Comparison of ENCODE assay signal across 1 cellular context in genomic region chr17:43456661-43457361, GRCh38.
A peak's percentile ranks its signal among the peaks of the same experiment; 100 is the strongest.
TF ChIP-seq lines count a peak whose summit lies in the region.

No MANE protein-coding gene starts in this region.

TF ChIP-seq in HepG2, 621 proteins besides CTCF, POLR2A, EP300 and RAD21 (continued from another document and continues in another):
- TF ChIP-seq ZBTB34 (CRISPR knock-in tag; IDR thresholded peaks at IDR 0.05) (peak; percentile 83; the same call in 1 of the 2 replicates), ZNF232 (CRISPR knock-in tag; IDR thresholded peaks at IDR 0.05; ENCODE audit: borderline replicate concordance) (peak; percentile 62), ZBTB49 (CRISPR knock-in tag; IDR thresholded peaks at IDR 0.05; ENCODE audit: borderline replicate concordance) (no peak), CENPBD1 (CRISPR knock-in tag; IDR thresholded peaks at IDR 0.05; ENCODE audit: borderline replicate concordance, low read depth) (no peak), HNRNPH1 (optimal IDR thresholded peaks at IDR 0.05; ENCODE audit: low read depth, low read length) (no peak), ZSCAN29 (CRISPR knock-in tag; conservative IDR thresholded peaks at IDR 0.05) (peak; percentile 96), ZNF841 (CRISPR knock-in tag; IDR thresholded peaks at IDR 0.05; ENCODE audit: borderline replicate concordance) (no peak), ZNF543 (CRISPR knock-in tag; IDR thresholded peaks at IDR 0.05) (0 out of 2 replicates have a peak, but pooled peaks have one; percentile 78), SNAPC5 (CRISPR knock-in tag; IDR thresholded peaks at IDR 0.05; ENCODE audit: borderline replicate concordance) (0 out of 2 replicates have a peak, but pooled peaks have one; percentile 89), KLF6 (CRISPR knock-in tag; IDR thresholded peaks at IDR 0.05) (peak; percentile 82; the same call in 1 of the 2 replicates), MTA1 (CRISPR knock-in tag; IDR thresholded peaks at IDR 0.05; ENCODE audit: borderline replicate concordance) (peak; percentile 87), FOXA1 (IDR thresholded peaks at IDR 0.05) (peak; percentile 33; the same call in 1 of the 2 replicates), FOXA1 (CRISPR knock-in tag; IDR thresholded peaks at IDR 0.05) (peak; percentile 91), MTF2 (CRISPR knock-in tag; IDR thresholded peaks at IDR 0.05; ENCODE audit: borderline replicate concordance) (no peak), NR1H2 (CRISPR knock-in tag; IDR thresholded peaks at IDR 0.05; ENCODE audit: borderline replicate concordance, low read depth) (no peak), ZNF18 (CRISPR knock-in tag; IDR thresholded peaks at IDR 0.05; ENCODE audit: insufficient replicate concordance) (no peak), ZNF777 (CRISPR knock-in tag; IDR thresholded peaks at IDR 0.05) (no peak), GATAD2A (CRISPR knock-in tag; IDR thresholded peaks at IDR 0.05) (peak; percentile 100), ZNF503 (CRISPR knock-in tag; IDR thresholded peaks at IDR 0.05) (peak; percentile 96), ZNF496 (CRISPR knock-in tag; IDR thresholded peaks at IDR 0.05; ENCODE audit: insufficient replicate concordance) (no peak), DR1 (CRISPR knock-in tag; IDR thresholded peaks at IDR 0.05) (no peak; the same call in 1 of the 2 replicates), IKZF1 (IDR thresholded peaks at IDR 0.05) (no peak), FOXK2 (IDR thresholded peaks at IDR 0.05) (peak; percentile 68), TP53 (CRISPR knock-in tag; conservative IDR thresholded peaks at IDR 0.05) (peak; percentile 94), CEBPZ (IDR thresholded peaks at IDR 0.05; ENCODE audit: low read length) (no peak), GZF1 (CRISPR knock-in tag; IDR thresholded peaks at IDR 0.05) (peak; percentile 71; the same call in 1 of the 2 replicates), NCOA5 (CRISPR knock-in tag; IDR thresholded peaks at IDR 0.05) (no peak), ZBTB44 (CRISPR knock-in tag; IDR thresholded peaks at IDR 0.05) (no peak), RORA (CRISPR knock-in tag; IDR thresholded peaks at IDR 0.05) (0 out of 2 replicates have a peak, but pooled peaks have one; percentile 35), TERF1 (CRISPR knock-in tag; IDR thresholded peaks at IDR 0.05) (no peak), RFX3 (CRISPR knock-in tag; IDR thresholded peaks at IDR 0.05) (no peak), IKZF5 (CRISPR knock-in tag; IDR thresholded peaks at IDR 0.05) (peak; percentile 97), MLLT10 (CRISPR knock-in tag; IDR thresholded peaks at IDR 0.05) (no peak), STAT5B (CRISPR knock-in tag; IDR thresholded peaks at IDR 0.05) (0 out of 2 replicates have a peak, but pooled peaks have one; percentile 17), ZNF251 (CRISPR knock-in tag; IDR thresholded peaks at IDR 0.05) (no peak), TIGD3 (CRISPR knock-in tag; IDR thresholded peaks at IDR 0.05; ENCODE audit: borderline replicate concordance) (no peak), RNF2 (conservative IDR thresholded peaks at IDR 0.05; ENCODE audit: low read depth) (0 out of 2 replicates have a peak, but pooled peaks have one; percentile 37), PHF20 (CRISPR knock-in tag; IDR thresholded peaks at IDR 0.05) (no peak), MLXIP (CRISPR knock-in tag; IDR thresholded peaks at IDR 0.05; ENCODE audit: borderline replicate concordance) (peak; percentile 73; the same call in 1 of the 2 replicates), ZFP36L1 (CRISPR knock-in tag; IDR thresholded peaks at IDR 0.05) (peak; percentile 76; the same call in 1 of the 2 replicates)
